ENCODE assay signal across 1 cellular context in genomic region chr2:71948781-71949536, GRCh38.
TF ChIP-seq lines count a peak whose summit lies in the region.

No MANE protein-coding gene starts in this region.

TF ChIP-seq in SK-N-SH, 30 proteins besides CTCF, POLR2A, EP300 and RAD21 (continued from another document):
- no peak for TF ChIP-seq EZH2phosphoT487 (IDR thresholded peaks at IDR 0.05; ENCODE audit: borderline replicate concordance, low read depth)
- TF ChIP-seq TAF1 (IDR thresholded peaks at IDR 0.05; ENCODE audit: borderline replicate concordance, low read depth, low read length) = no peak
- TF ChIP-seq, protein P1, sequence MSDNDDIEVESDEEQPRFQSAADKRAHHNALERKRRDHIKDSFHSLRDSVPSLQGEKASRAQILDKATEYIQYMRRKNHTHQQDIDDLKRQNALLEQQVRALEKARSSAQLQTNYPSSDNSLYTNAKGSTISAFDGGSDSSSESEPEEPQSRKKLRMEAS (IDR thresholded peaks at IDR 0.05; ENCODE audit: low read depth) = no peak
- TF ChIP-seq MXI1 (IDR thresholded peaks at IDR 0.05; ENCODE audit: low read depth, low read length) = no peak
